In genomic region chr1:201930803-201931202, GRCh38 we compare ENCODE assay signal across 17 cellular contexts. TPM values are rescaled to one million over a fixed set of nuclear protein-coding genes. Genes with fewer than 3 reads are reported as not detected.
"Had no signal": no experiment of that assay in that cellular context is flagged by ENCODE, and none has a peak within 500 bp of the region (broad histone marks: within the 10 kb centered on the region; RNA-seq: fewer than 3 reads in every experiment).

No MANE protein-coding gene starts in this region.

- H3K4me2 ChIP-seq: hepatocyte had no signal

- H3K9me3 ChIP-seq: neutrophil, right atrium auricular region, suprapubic skin, tibial nerve had no signal

- ATAC-seq: foreskin keratinocyte; left ventricle myocardium superior; naive thymus-derived CD8-positive, alpha-beta T cell had no signal

- H2AFZ ChIP-seq: hepatocyte had no signal

- H3K4me3 ChIP-seq: hepatocyte, right atrium auricular region, suprapubic skin, tibial nerve had no signal

- H3K27me3 ChIP-seq: foreskin keratinocyte, hepatocyte, right atrium auricular region, suprapubic skin, tibial nerve had no signal

- DNase-seq: effector memory CD4-positive, alpha-beta T cell; foreskin keratinocyte; head of caudate nucleus; left colon; left ventricle myocardium superior; mesendoderm; naive thymus-derived CD8-positive, alpha-beta T cell; stimulated activated CD4-positive, alpha-beta T cell treated with anti-CD3 and anti-CD28 coated beads, Interleukin-12 subunit alpha, Interleukin-12 subunit beta, amount 100 ng/mL, for 4 hours; stimulated activated naive CD4-positive, alpha-beta T cell treated with Interleukin-2 at 50 U/mL for 16 hours had no signal

- H3K27ac ChIP-seq: epithelial cell of prostate, foreskin keratinocyte, hepatocyte, neutrophil, right atrium auricular region, suprapubic skin had no signal

- H3K4me1 ChIP-seq: foreskin keratinocyte, right atrium auricular region, suprapubic skin had no signal

- H3K36me3 ChIP-seq: neutrophil, suprapubic skin had no signal

RNA-seq across cellular contexts. Expression of gene LMOD1, which starts 15.5 kb away (rescaled TPM):
- total RNA-seq: foreskin keratinocyte; lung microvascular endothelial cell; naive thymus-derived CD8-positive, alpha-beta T cell had no signal
- polyA plus RNA-seq: foreskin keratinocyte; naive thymus-derived CD8-positive, alpha-beta T cell; neural cell had no signal

RNA-seq across cellular contexts. Expression of gene SHISA4, which starts 42.1 kb away (rescaled TPM):
- polyA plus RNA-seq: naive thymus-derived CD8-positive, alpha-beta T cell had no signal
